In genomic region chr3:119741701-119742100, GRCh38 we compare ENCODE assay signal across 28 cellular contexts. TPM values are rescaled to one million over a fixed set of nuclear protein-coding genes. Genes with fewer than 3 reads are reported as not detected.
"Had no signal": no experiment of that assay in that cellular context is flagged by ENCODE, and none has a peak within 500 bp of the region (broad histone marks: within the 10 kb centered on the region; RNA-seq: fewer than 3 reads in every experiment).

No MANE protein-coding gene starts in this region.

- H3K9me3 ChIP-seq: breast epithelium, SJCRH30, SK-N-SH had no signal

- H3K4me1 Mint-ChIP-seq: activated CD4-positive, alpha-beta memory T cell treated with anti-CD3 and anti-CD28 coated beads, Interleukin-2, amount 10 ng/mL, durations not matched to agents 7 days and 5 days; activated CD4-positive, alpha-beta T cell treated with anti-CD3 and anti-CD28 coated beads for 36 hours; activated T-helper 17 cell treated with anti-CD3 and anti-CD28 coated beads, Interleukin-2, amount 50 U/mL, for 72 hours had no signal

- H3K4me1 ChIP-seq: breast epithelium had no signal

- ATAC-seq: activated CD4-positive, alpha-beta T cell treated with anti-CD3 and anti-CD28 coated beads for 36 hours; activated T-helper 17 cell treated with anti-CD3 and anti-CD28 coated beads, Interleukin-2, amount 50 U/mL, for 72 hours; K562 had no signal

- H3K27ac ChIP-seq: breast epithelium, SJCRH30, WERI-Rb-1 had no signal

- H3K4me3 Mint-ChIP-seq: activated CD4-positive, alpha-beta memory T cell treated with anti-CD3 and anti-CD28 coated beads, Interleukin-2, amount 10 ng/mL, durations not matched to agents 7 days and 5 days; activated CD4-positive, alpha-beta T cell treated with anti-CD3 and anti-CD28 coated beads for 36 hours; activated naive CD4-positive, alpha-beta T cell treated with anti-CD3 and anti-CD28 coated beads for 36 hours; activated naive CD8-positive, alpha-beta T cell; activated T-helper 17 cell treated with anti-CD3 and anti-CD28 coated beads, Interleukin-2, amount 50 U/mL, for 72 hours had no signal

- H3K36me3 Mint-ChIP-seq: activated naive CD8-positive, alpha-beta T cell had no signal

- H3K27me3 ChIP-seq: breast epithelium, SJCRH30 had no signal

- H3K36me3 ChIP-seq: breast epithelium, SJCRH30, WERI-Rb-1 had no signal

- DNase-seq: activated CD4-positive, alpha-beta memory T cell treated with anti-CD3 and anti-CD28 coated beads, Interleukin-2, amount 10 ng/mL, durations not matched to agents 7 days and 5 days; activated CD4-positive, alpha-beta T cell treated with anti-CD3 and anti-CD28 coated beads for 36 hours; activated CD4-positive, alpha-beta T cell treated with anti-CD3 and anti-CD28 coated beads, Interleukin-2, amount 50 U/mL, for 1 hour; activated gamma-delta T cell; activated naive CD4-positive, alpha-beta T cell treated with anti-CD3 and anti-CD28 coated beads for 36 hours; activated T-cell treated with anti-CD3 and anti-CD28 coated beads for 4 hours; activated T-cell treated with anti-CD3 and anti-CD28 coated beads, Interleukin-2, amount 50 U/mL, for 48 hours; anterior cingulate cortex; Karpas-422; MM.1S; NCI-H1105; NCI-H1436; NCI-H187; NCI-H2081; NCI-H446; NCI-H524; Right ventricle myocardium superior; RPMI8226; SJCRH30; SK-N-SH; T-helper 1 cell; WERI-Rb-1 had no signal

- H3K4me3 ChIP-seq: breast epithelium, K562, SJCRH30 had no signal

- H3K9me3 Mint-ChIP-seq: activated CD4-positive, alpha-beta memory T cell treated with anti-CD3 and anti-CD28 coated beads, Interleukin-2, amount 10 ng/mL, durations not matched to agents 7 days and 5 days; activated naive CD4-positive, alpha-beta T cell treated with anti-CD3 and anti-CD28 coated beads for 36 hours; activated T-helper 17 cell treated with anti-CD3 and anti-CD28 coated beads, Interleukin-2, amount 50 U/mL, for 72 hours had no signal

- H3K9ac ChIP-seq: SK-N-SH had no signal

- H3K27ac Mint-ChIP-seq: activated CD4-positive, alpha-beta memory T cell treated with anti-CD3 and anti-CD28 coated beads, Interleukin-2, amount 10 ng/mL, durations not matched to agents 7 days and 5 days; activated CD4-positive, alpha-beta T cell treated with anti-CD3 and anti-CD28 coated beads for 36 hours; activated naive CD4-positive, alpha-beta T cell treated with anti-CD3 and anti-CD28 coated beads for 36 hours; activated naive CD8-positive, alpha-beta T cell; activated T-helper 17 cell treated with anti-CD3 and anti-CD28 coated beads, Interleukin-2, amount 50 U/mL, for 72 hours had no signal

RNA-seq across cellular contexts. Expression of gene CFAP91, which starts 38.9 kb away (rescaled TPM):
- total RNA-seq: activated CD4-positive, alpha-beta memory T cell treated with anti-CD3 and anti-CD28 coated beads, Interleukin-2, amount 10 ng/mL, durations not matched to agents 7 days and 5 days; K562; OCI-LY7; T-helper 2 cell treated with Interferon-gamma antibody and Interleukin-4, amounts not matched to agents 100 ng/mL and 5 ng/mL, for 36 hours had no signal
- polyA plus RNA-seq: K562 had no signal

RNA-seq across cellular contexts. Expression of gene NR1I2, which starts 40.2 kb away (rescaled TPM):
- total RNA-seq: K562, OCI-LY7, SJCRH30 had no signal
- polyA plus RNA-seq: K562 had no signal
